In genomic region chr4:2829933-2830451, GRCh38 we compare ENCODE assay signal across 1 cellular context.
TF ChIP-seq lines count a peak whose summit lies in the region.

No MANE protein-coding gene starts in this region.

TF ChIP-seq in WTC11, 78 proteins besides CTCF, POLR2A, EP300 and RAD21 (continued from another document):
- TF ChIP-seq AR (CRISPR knock-in tag; IDR thresholded peaks at IDR 0.05) (no peak), MAX (CRISPR knock-in tag; IDR thresholded peaks at IDR 0.05) (no peak), ARID4B (CRISPR knock-in tag; IDR thresholded peaks at IDR 0.05; ENCODE audit: borderline replicate concordance) (no peak), PRRX2 (CRISPR knock-in tag; IDR thresholded peaks at IDR 0.05) (no peak), EMX1 (CRISPR knock-in tag; IDR thresholded peaks at IDR 0.05) (no peak)
